24 cellular contexts compared by ENCODE assay signal in genomic region chr12:120064054-120064940, GRCh38. TPM values are rescaled to one million over a fixed set of nuclear protein-coding genes. Genes with fewer than 3 reads are reported as not detected.
A peak's percentile ranks its signal among the peaks of the same experiment; 100 is the strongest.
DNase-seq lines count a peak whose midpoint lies in the region; ATAC-seq and TF ChIP-seq lines count a peak whose summit lies in the region.
"Had no signal": no experiment of that assay in that cellular context is flagged by ENCODE, and none has a peak within 500 bp of the region (broad histone marks: within the 10 kb centered on the region; RNA-seq: fewer than 3 reads in every experiment).

No MANE protein-coding gene starts in this region.

- H2AK5ac ChIP-seq in H9 (ENCODE audit: insufficient read length, low read length) = no peak overlapping the region

- no peaks in the 10 kb centered on the region for H3K9me3 Mint-ChIP-seq in activated CD4-positive, alpha-beta T cell treated with anti-CD3 and anti-CD28 coated beads, Interleukin-2, amount 10 ng/mL, durations not matched to agents 7 days and 5 days
- no peaks in the 10 kb centered on the region for H3K9me3 Mint-ChIP-seq in H9
- no peaks in the 10 kb centered on the region for H3K9me3 Mint-ChIP-seq in effector memory CD8-positive, alpha-beta T cell
- H3K9me3 Mint-ChIP-seq: activated CD4-positive, alpha-beta memory T cell treated with anti-CD3 and anti-CD28 coated beads, Interleukin-2, amount 10 ng/mL, durations not matched to agents 7 days and 5 days; activated naive CD8-positive, alpha-beta T cell treated with anti-CD3 and anti-CD28 coated beads, Interleukin-2, amount 10 ng/mL, durations not matched to agents 7 days and 5 days; naive B cell had no signal

- no peaks in the 10 kb centered on the region for H3K4me1 Mint-ChIP-seq in activated CD4-positive, alpha-beta T cell treated with anti-CD3 and anti-CD28 coated beads, Interleukin-2, amount 10 ng/mL, durations not matched to agents 7 days and 5 days
- peaks cover 6 to 9% of the 10 kb centered on the region in 2 experiments for H3K4me1 Mint-ChIP-seq in H9
- H3K4me1 Mint-ChIP-seq in effector memory CD8-positive, alpha-beta T cell (ENCODE audit: low read depth in 2 of 2) = peaks cover 0 to 6% of the 10 kb centered on the region in 2 donors
- H3K4me1 Mint-ChIP-seq: activated CD4-positive, alpha-beta memory T cell treated with anti-CD3 and anti-CD28 coated beads, Interleukin-2, amount 10 ng/mL, durations not matched to agents 7 days and 5 days had no signal

- no peaks in the 10 kb centered on the region for H3K79me1 ChIP-seq in H9 (ENCODE audit: insufficient read depth, low read depth, low read length, poor library complexity, severe bottlenecking)

- H3K23ac ChIP-seq in H9 (ENCODE audit: insufficient read length, low read depth, low read length) = no peak overlapping the region

- H3K14ac ChIP-seq in H9 (ENCODE audit: insufficient read depth, low read length) = no peak overlapping the region

- H3K27me3 Mint-ChIP-seq in activated CD4-positive, alpha-beta T cell treated with anti-CD3 and anti-CD28 coated beads, Interleukin-2, amount 10 ng/mL, durations not matched to agents 7 days and 5 days = no peaks in the 10 kb centered on the region
- H3K27me3 Mint-ChIP-seq in H9 (ENCODE audit: low read depth) = no peaks in the 10 kb centered on the region; the same call in 1 of the 2 replicates
- no peaks in the 10 kb centered on the region for H3K27me3 Mint-ChIP-seq in effector memory CD8-positive, alpha-beta T cell
- H3K27me3 Mint-ChIP-seq: activated CD4-positive, alpha-beta memory T cell treated with anti-CD3 and anti-CD28 coated beads, Interleukin-2, amount 10 ng/mL, durations not matched to agents 7 days and 5 days; activated naive CD8-positive, alpha-beta T cell treated with anti-CD3 and anti-CD28 coated beads, Interleukin-2, amount 10 ng/mL, durations not matched to agents 7 days and 5 days; naive B cell had no signal

- no peak overlapping the region for H3K4me2 ChIP-seq in H9 (ENCODE audit: insufficient read depth, insufficient read length, low read length)
- H3K4me2 ChIP-seq: A549 had no signal

- H3K36me3 Mint-ChIP-seq in activated CD4-positive, alpha-beta T cell treated with anti-CD3 and anti-CD28 coated beads, Interleukin-2, amount 10 ng/mL, durations not matched to agents 7 days and 5 days (ENCODE audit: low read depth) = peaks cover 27% of the 10 kb centered on the region
- no peaks in the 10 kb centered on the region for H3K36me3 Mint-ChIP-seq in H9 (ENCODE audit: insufficient read depth in 1 of 3, low read depth in 3 of 3)
- peaks cover 12% of the 10 kb centered on the region for H3K36me3 Mint-ChIP-seq in effector memory CD8-positive, alpha-beta T cell (ENCODE audit: insufficient read depth)

- peaks cover 5% of the 10 kb centered on the region for H3K36me3 ChIP-seq in mucosa of stomach (ENCODE audit: control insufficient read depth, insufficient read depth, low read length)
- H3K36me3 ChIP-seq: brain microvascular endothelial cell, right atrium auricular region, SJCRH30, thoracic aorta had no signal

- H3K56ac ChIP-seq in H9 (ENCODE audit: insufficient read length, low read depth, low read length) = no peak overlapping the region

- no peaks in the 10 kb centered on the region for H3K4me1 ChIP-seq in H9 (ENCODE audit: insufficient read depth, low read length)
- peaks cover 76% of the 10 kb centered on the region for H3K4me1 ChIP-seq in mucosa of stomach (ENCODE audit: control insufficient read depth, insufficient read depth, low read length)
- H3K4me1 ChIP-seq: SJCRH30 had no signal

- H4K8ac ChIP-seq in H9 (replicated peaks; ENCODE audit: insufficient read length, low read depth, low read length) = no peak overlapping the region

- H3T11ph ChIP-seq in H9 (ENCODE audit: low read length) = no peak overlapping the region

- H3K27me3 ChIP-seq in H9 (ENCODE audit: insufficient read depth, low read length) (no peaks in the 10 kb centered on the region), mucosa of stomach (ENCODE audit: control insufficient read depth, insufficient read depth, low read length) (no peaks in the 10 kb centered on the region)
- H3K27me3 ChIP-seq: right atrium auricular region had no signal

- ATAC-seq in effector memory CD8-positive, alpha-beta T cell (replicated peaks) = no peak
- ATAC-seq in GM19467 (IDR thresholded peaks at IDR 0.05; ENCODE audit: unreplicated experiment) = no peak
- ATAC-seq: A549, PC-3 had no signal

- no peak overlapping the region for H2BK120ac ChIP-seq in H9 (ENCODE audit: low read depth, low read length, poor library complexity, severe bottlenecking)

- no peak overlapping the region for H3K4me3 Mint-ChIP-seq in activated CD4-positive, alpha-beta T cell treated with anti-CD3 and anti-CD28 coated beads, Interleukin-2, amount 10 ng/mL, durations not matched to agents 7 days and 5 days
- no peak overlapping the region for H3K4me3 Mint-ChIP-seq in H9
- H3K4me3 Mint-ChIP-seq in effector memory CD8-positive, alpha-beta T cell = no peak overlapping the region
- H3K4me3 Mint-ChIP-seq: activated CD4-positive, alpha-beta memory T cell treated with anti-CD3 and anti-CD28 coated beads, Interleukin-2, amount 10 ng/mL, durations not matched to agents 7 days and 5 days; activated naive CD8-positive, alpha-beta T cell treated with anti-CD3 and anti-CD28 coated beads, Interleukin-2, amount 10 ng/mL, durations not matched to agents 7 days and 5 days; naive B cell had no signal

- no peak overlapping the region for H2AFZ ChIP-seq in H9 (ENCODE audit: low read length)

- no peak overlapping the region for H2BK12ac ChIP-seq in H9 (ENCODE audit: insufficient read length, low read depth, low read length)

- H3K27ac ChIP-seq in H9 (ENCODE audit: insufficient read length, low read depth, low read length) = no peak overlapping the region
- H3K27ac ChIP-seq: A549, brain microvascular endothelial cell, coronary artery, right atrium auricular region, SJCRH30, thoracic aorta had no signal

- POLR2A ChIA-PET in activated CD4-positive, alpha-beta T cell treated with anti-CD3 and anti-CD28 coated beads, Interleukin-2, amount 10 ng/mL, durations not matched to agents 7 days and 5 days (lab: Charles Lee) = no interaction called here

- H2BK5ac ChIP-seq in H9 (ENCODE audit: insufficient read length, low read length) = no peak overlapping the region

- H4K20me1 ChIP-seq in H9 (ENCODE audit: control insufficient read depth, insufficient read depth, insufficient read length) = no peaks in the 10 kb centered on the region

- peak overlapping the region; percentile 42 for H3K27ac Mint-ChIP-seq in activated CD4-positive, alpha-beta T cell treated with anti-CD3 and anti-CD28 coated beads, Interleukin-2, amount 10 ng/mL, durations not matched to agents 7 days and 5 days
- H3K27ac Mint-ChIP-seq in H9 = peak overlapping the region; percentile 69 to 95 (median 82); a peak in 4 of 7 replicates
- H3K27ac Mint-ChIP-seq in effector memory CD8-positive, alpha-beta T cell = peak overlapping the region; percentile 68 to 69
- H3K27ac Mint-ChIP-seq: activated CD4-positive, alpha-beta memory T cell treated with anti-CD3 and anti-CD28 coated beads, Interleukin-2, amount 10 ng/mL, durations not matched to agents 7 days and 5 days; activated naive CD8-positive, alpha-beta T cell treated with anti-CD3 and anti-CD28 coated beads, Interleukin-2, amount 10 ng/mL, durations not matched to agents 7 days and 5 days had no signal

- no peaks in the 10 kb centered on the region for H3K23me2 ChIP-seq in H9 (ENCODE audit: insufficient read length, low read depth, low read length, poor library complexity, severe bottlenecking)

- H4K91ac ChIP-seq in H9 (ENCODE audit: insufficient read length, low read depth, low read length) = no peak overlapping the region

- no CpG with 5 or more reads among the region's 16 CpGs for WGBS in H9 (ENCODE audit: extremely low coverage, insufficient read length, low lambda C conversion rate)

- no peak overlapping the region for H3K18ac ChIP-seq in H9 (ENCODE audit: insufficient read length, low read depth, low read length)

- no peak overlapping the region for H3K4me3 ChIP-seq in mucosa of stomach (ENCODE audit: low read length)
- H3K4me3 ChIP-seq: A549, coronary artery, lung, right atrium auricular region, SJCRH30, thoracic aorta had no signal

- no peak for TF ChIP-seq CTCF in H9 (conservative IDR thresholded peaks at IDR 0.05)

- H4K5ac ChIP-seq in H9 (ENCODE audit: insufficient read length, low read depth, low read length) = no peak overlapping the region

- H3K9ac ChIP-seq in H9 (ENCODE audit: extremely low read depth, insufficient read length, low read length) = no peak overlapping the region
- peak overlapping the region; percentile 29 for H3K9ac ChIP-seq in mucosa of stomach (ENCODE audit: low read length)

- no peak overlapping the region for H2BK15ac ChIP-seq in H9 (ENCODE audit: low read depth, low read length)

- H3K9me3 ChIP-seq in H9 (ENCODE audit: control insufficient read depth, low read depth, low read length) (no peaks in the 10 kb centered on the region), mucosa of stomach (ENCODE audit: control insufficient read depth, low read length) (no peaks in the 10 kb centered on the region)
- H3K9me3 ChIP-seq: A549, right atrium auricular region, SJCRH30, thoracic aorta had no signal

- CTCF ChIA-PET in activated CD4-positive, alpha-beta T cell treated with anti-CD3 and anti-CD28 coated beads, Interleukin-2, amount 10 ng/mL, durations not matched to agents 7 days and 5 days (lab: Charles Lee) = interaction anchor here (1.0 to 1.7 kb wide), 4 partner anchors 13 to 38 kb away, joined by 3 to 5 read pairs (median 3); no protein-coding TSS in a partner anchor

- H3K79me2 ChIP-seq in H9 (ENCODE audit: insufficient read depth, low read length) = peaks cover 2% of the 10 kb centered on the region; the same call in 1 of the 2 replicates

- no peak overlapping the region for H2BK20ac ChIP-seq in H9 (ENCODE audit: low read depth, low read length, poor library complexity, severe bottlenecking)

- H3K4ac ChIP-seq in H9 (ENCODE audit: low read depth, low read length) = no peak overlapping the region

- DNase-seq in activated CD4-positive, alpha-beta T cell treated with anti-CD3 and anti-CD28 coated beads, Interleukin-2, amount 10 ng/mL, durations not matched to agents 7 days and 5 days = no peak
- DNase-seq in activated CD4-positive, alpha-beta T cell treated with anti-CD3 and anti-CD28 coated beads, Interleukin-2, amount 50 U/mL, for 48 hours = no peak
- DNase-seq in H9 (no peak), HPDE6-E6E7 (ENCODE audit: extremely low spot score) (no peak)
- DNase-seq in effector memory CD8-positive, alpha-beta T cell = no peak
- DNase-seq in stimulated activated naive CD4-positive, alpha-beta T cell treated with Interleukin-2 at 50 U/mL for 16 hours (lab: John Stamatoyannopoulos, UW) = no peak
- DNase-seq: activated CD4-positive, alpha-beta memory T cell treated with anti-CD3 and anti-CD28 coated beads, Interleukin-2, amount 10 ng/mL, durations not matched to agents 7 days and 5 days; activated naive CD8-positive, alpha-beta T cell treated with anti-CD3 and anti-CD28 coated beads, Interleukin-2, amount 10 ng/mL, durations not matched to agents 7 days and 5 days; activated T-cell treated with anti-CD3 and anti-CD28 coated beads, Interleukin-2, amount 50 U/mL, for 1 hour; brain microvascular endothelial cell; HCEC 1CT; head of caudate nucleus; naive B cell; NCI-H187; PC-3; SJCRH30; T-helper 2 cell had no signal

RNA-seq across cellular contexts. Expression of gene RAB35, which starts 52.3 kb away (rescaled TPM):
- 10 to 100 TPM; 76.5 TPM for total RNA-seq in activated CD4-positive, alpha-beta T cell treated with anti-CD3 and anti-CD28 coated beads, Interleukin-2, amount 10 ng/mL, durations not matched to agents 7 days and 5 days
- 60.0 and 60.6 TPM in 2 replicates for total RNA-seq in H9 (2021)
